ENCODE assay signal across 8 cellular contexts in the genomic region with DNA sequence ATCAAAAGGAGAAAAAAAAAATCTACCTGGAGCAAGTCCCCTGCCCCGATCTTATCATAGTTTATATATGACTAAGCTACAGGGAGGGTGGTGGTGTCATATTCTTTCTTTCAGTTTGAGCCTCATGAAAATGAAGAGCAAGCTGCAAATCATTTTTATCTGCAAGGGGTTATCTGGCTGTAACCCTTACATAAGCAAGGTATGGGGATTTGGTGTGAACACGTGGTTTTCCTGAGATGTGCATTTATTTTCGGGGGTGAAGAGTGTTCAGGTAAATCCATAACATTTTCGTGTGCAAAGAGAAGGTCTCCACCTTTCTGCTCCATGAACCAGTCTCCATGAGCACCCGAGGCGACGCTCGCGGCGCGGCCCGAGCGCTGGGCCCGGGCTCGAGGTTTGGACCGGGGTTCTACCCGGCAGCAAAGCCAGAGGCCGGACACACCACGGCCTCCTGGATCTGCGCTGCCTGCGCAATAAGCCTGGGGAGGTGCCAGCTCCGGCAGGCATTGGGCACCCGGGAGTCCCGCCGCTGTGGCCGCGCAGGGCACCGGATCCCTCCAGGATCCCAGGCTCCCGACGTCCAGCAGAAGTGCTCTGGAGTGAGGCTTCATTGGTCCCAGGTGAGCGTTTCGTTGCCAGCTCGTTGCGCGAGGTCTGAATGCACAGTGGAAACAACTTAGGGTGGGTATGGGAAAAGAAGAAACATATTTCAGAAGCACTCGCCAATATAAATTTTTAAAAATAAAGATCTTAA.
DNase-seq lines count a peak whose midpoint lies in the region; TF ChIP-seq lines count a peak whose summit lies in the region.

No MANE protein-coding gene starts in this region.

- CTCF ChIA-PET in HEK293 (lab: Yijun Ruan, JAX) = interaction anchor here (0.6 to 1.6 kb wide), 4 partner anchors 56 to 657 kb away, joined by 3 to 17 read pairs (median 4); no protein-coding TSS in a partner anchor

- peaks cover 3% of the 10 kb centered on the region for H3F3A ChIP-seq in Loucy (ENCODE audit: low read depth)

- no peaks in the 10 kb centered on the region for H3K9me3 ChIP-seq in HEK293 (ENCODE audit: control insufficient read depth, insufficient read depth, low read depth, low read length)
- no peaks in the 10 kb centered on the region for H3K9me3 ChIP-seq in Loucy (ENCODE audit: insufficient read depth, low read depth, low read length)

- H3K4me1 ChIP-seq in HEK293 (ENCODE audit: control insufficient read depth, insufficient read depth, low read length) (no peaks in the 10 kb centered on the region), Loucy (ENCODE audit: insufficient read depth, low read length, poor library complexity, severe bottlenecking) (peaks cover 24% of the 10 kb centered on the region)

- peak overlapping the region; percentile 87 for H3K9ac ChIP-seq in Loucy (ENCODE audit: low read depth, low read length, poor library complexity, severe bottlenecking)

- no peaks in the 10 kb centered on the region for H3K79me2 ChIP-seq in Loucy (ENCODE audit: insufficient read depth, low read length)

- DNase-seq in 8988T = peak; percentile 68
- DNase-seq in GDM1 (lab: John Stamatoyannopoulos, UW) = peak; percentile 47
- DNase-seq in T-helper 1 cell = peak in 4 of 5 donors; percentile 16 to 77 (median 38)
- DNase-seq in dedifferentiated amniotic fluid mesenchymal stem cell (ENCODE audit: extremely low spot score) = peak; percentile 73
- peak; percentile 90 for DNase-seq in left kidney (ENCODE audit: low read depth, low spot score)
- DNase-seq in stimulated activated CD4-positive, alpha-beta T cell treated with anti-CD3 and anti-CD28 coated beads, Interleukin-4, amount 100 ng/mL, for 1 hour = peak; percentile 36

- H3K27ac ChIP-seq in HEK293 (ENCODE audit: extremely low read depth, low read depth, low read length) = peak overlapping the region; percentile 66

- peak overlapping the region; percentile 88 for H2AFZ ChIP-seq in Loucy (ENCODE audit: low read length)

- POLR2A ChIA-PET in HEK293 (lab: Yijun Ruan, JAX) = interaction anchor here (0.6 to 2.2 kb wide), 3 partner anchors 58 to 248 kb away, joined by 4 to 19 read pairs (median 11); no protein-coding TSS in a partner anchor

- H3K4me3 ChIP-seq in HEK293 (ENCODE audit: low read depth, low read length) = peak overlapping the region; percentile 77
- H3K4me3 ChIP-seq in Loucy (ENCODE audit: low read length, poor library complexity, severe bottlenecking) = peak overlapping the region; percentile 89

- no peaks in the 10 kb centered on the region for H3K9me2 ChIP-seq in Loucy (replicated peaks; ENCODE audit: low read depth, low read length)

- H3K36me3 ChIP-seq in HEK293 (ENCODE audit: control insufficient read depth in 2 of 2, insufficient read depth in 1 of 2, low read length in 2 of 2) (no peaks in the 10 kb centered on the region), Loucy (ENCODE audit: insufficient read depth, low read length) (no peaks in the 10 kb centered on the region)

- TF ChIP-seq CTCF in HEK293 (tag by site-specific recombination; IDR thresholded peaks at IDR 0.05) = 0 out of 2 replicates have a peak, but pooled peaks have one; percentile 16
- TF ChIP-seq CTCF in Loucy (conservative IDR thresholded peaks at IDR 0.05; ENCODE audit: low read length) = no peak

- no peaks in the 10 kb centered on the region for H3K27me3 ChIP-seq in Loucy (ENCODE audit: insufficient read depth, low read length, poor library complexity, severe bottlenecking)

- H4K20me1 ChIP-seq in Loucy (ENCODE audit: insufficient read depth, low read length, poor library complexity, severe bottlenecking) = no peaks in the 10 kb centered on the region

- H3K4me2 ChIP-seq in Loucy (ENCODE audit: low read depth, low read length, poor library complexity, severe bottlenecking) = peak overlapping the region; percentile 73

TF ChIP-seq in HEK293, 187 proteins besides CTCF, POLR2A, EP300 and RAD21 (continues in another document):
- TF ChIP-seq, protein P1, sequence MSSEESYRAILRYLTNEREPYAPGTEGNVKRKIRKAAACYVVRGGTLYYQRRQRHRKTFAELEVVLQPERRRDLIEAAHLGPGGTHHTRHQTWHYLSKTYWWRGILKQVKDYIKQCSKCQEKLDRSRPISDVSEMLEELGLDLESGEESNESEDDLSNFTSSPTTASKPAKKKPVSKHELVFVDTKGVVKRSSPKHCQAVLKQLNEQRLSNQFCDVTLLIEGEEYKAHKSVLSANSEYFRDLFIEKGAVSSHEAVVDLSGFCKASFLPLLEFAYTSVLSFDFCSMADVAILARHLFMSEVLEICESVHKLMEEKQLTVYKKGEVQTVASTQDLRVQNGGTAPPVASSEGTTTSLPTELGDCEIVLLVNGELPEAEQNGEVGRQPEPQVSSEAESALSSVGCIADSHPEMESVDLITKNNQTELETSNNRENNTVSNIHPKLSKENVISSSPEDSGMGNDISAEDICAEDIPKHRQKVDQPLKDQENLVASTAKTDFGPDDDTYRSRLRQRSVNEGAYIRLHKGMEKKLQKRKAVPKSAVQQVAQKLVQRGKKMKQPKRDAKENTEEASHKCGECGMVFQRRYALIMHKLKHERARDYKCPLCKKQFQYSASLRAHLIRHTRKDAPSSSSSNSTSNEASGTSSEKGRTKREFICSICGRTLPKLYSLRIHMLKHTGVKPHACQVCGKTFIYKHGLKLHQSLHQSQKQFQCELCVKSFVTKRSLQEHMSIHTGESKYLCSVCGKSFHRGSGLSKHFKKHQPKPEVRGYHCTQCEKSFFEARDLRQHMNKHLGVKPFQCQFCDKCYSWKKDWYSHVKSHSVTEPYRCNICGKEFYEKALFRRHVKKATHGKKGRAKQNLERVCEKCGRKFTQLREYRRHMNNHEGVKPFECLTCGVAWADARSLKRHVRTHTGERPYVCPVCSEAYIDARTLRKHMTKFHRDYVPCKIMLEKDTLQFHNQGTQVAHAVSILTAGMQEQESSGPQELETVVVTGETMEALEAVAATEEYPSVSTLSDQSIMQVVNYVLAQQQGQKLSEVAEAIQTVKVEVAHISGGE (tag by site-specific recombination; conservative IDR thresholded peaks at IDR 0.05; ENCODE audit: low read depth) = peak; percentile 22; the same call in 1 of the 2 replicates
- TF ChIP-seq ZNF341 (tag by site-specific recombination; IDR thresholded peaks at IDR 0.05; ENCODE audit: low read depth) = peak; percentile 16; the same call in 1 of the 2 replicates
- peak; percentile 44; the same call in 1 of the 2 replicates for TF ChIP-seq ZNF561 (tag by site-specific recombination; IDR thresholded peaks at IDR 0.05; ENCODE audit: borderline replicate concordance)
- TF ChIP-seq ZBTB48 (tag by site-specific recombination; IDR thresholded peaks at IDR 0.05) = peak; percentile 69
- TF ChIP-seq ZEB2 (tag by site-specific recombination; IDR thresholded peaks at IDR 0.05) = peak; percentile 43; the same call in 1 of the 2 replicates
- TF ChIP-seq ZNF311 (tag by site-specific recombination; IDR thresholded peaks at IDR 0.05; ENCODE audit: borderline replicate concordance) = no peak
- peak; percentile 37 for TF ChIP-seq ZIC2 (tag by site-specific recombination; IDR thresholded peaks at IDR 0.05)
- TF ChIP-seq ZBTB17 (tag by site-specific recombination; IDR thresholded peaks at IDR 0.05) = no peak
- no peak; the same call in 1 of the 2 replicates for TF ChIP-seq TRIM28 (IDR thresholded peaks at IDR 0.05; ENCODE audit: borderline replicate concordance, low read length)
- TF ChIP-seq, protein P2, sequence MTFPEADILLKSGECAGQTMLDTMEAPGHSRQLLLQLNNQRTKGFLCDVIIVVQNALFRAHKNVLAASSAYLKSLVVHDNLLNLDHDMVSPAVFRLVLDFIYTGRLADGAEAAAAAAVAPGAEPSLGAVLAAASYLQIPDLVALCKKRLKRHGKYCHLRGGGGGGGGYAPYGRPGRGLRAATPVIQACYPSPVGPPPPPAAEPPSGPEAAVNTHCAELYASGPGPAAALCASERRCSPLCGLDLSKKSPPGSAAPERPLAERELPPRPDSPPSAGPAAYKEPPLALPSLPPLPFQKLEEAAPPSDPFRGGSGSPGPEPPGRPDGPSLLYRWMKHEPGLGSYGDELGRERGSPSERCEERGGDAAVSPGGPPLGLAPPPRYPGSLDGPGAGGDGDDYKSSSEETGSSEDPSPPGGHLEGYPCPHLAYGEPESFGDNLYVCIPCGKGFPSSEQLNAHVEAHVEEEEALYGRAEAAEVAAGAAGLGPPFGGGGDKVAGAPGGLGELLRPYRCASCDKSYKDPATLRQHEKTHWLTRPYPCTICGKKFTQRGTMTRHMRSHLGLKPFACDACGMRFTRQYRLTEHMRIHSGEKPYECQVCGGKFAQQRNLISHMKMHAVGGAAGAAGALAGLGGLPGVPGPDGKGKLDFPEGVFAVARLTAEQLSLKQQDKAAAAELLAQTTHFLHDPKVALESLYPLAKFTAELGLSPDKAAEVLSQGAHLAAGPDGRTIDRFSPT (tag by site-specific recombination; IDR thresholded peaks at IDR 0.05) = peak; percentile 78
- TF ChIP-seq, protein P3, sequence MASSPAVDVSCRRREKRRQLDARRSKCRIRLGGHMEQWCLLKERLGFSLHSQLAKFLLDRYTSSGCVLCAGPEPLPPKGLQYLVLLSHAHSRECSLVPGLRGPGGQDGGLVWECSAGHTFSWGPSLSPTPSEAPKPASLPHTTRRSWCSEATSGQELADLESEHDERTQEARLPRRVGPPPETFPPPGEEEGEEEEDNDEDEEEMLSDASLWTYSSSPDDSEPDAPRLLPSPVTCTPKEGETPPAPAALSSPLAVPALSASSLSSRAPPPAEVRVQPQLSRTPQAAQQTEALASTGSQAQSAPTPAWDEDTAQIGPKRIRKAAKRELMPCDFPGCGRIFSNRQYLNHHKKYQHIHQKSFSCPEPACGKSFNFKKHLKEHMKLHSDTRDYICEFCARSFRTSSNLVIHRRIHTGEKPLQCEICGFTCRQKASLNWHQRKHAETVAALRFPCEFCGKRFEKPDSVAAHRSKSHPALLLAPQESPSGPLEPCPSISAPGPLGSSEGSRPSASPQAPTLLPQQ (tag by site-specific recombination; IDR thresholded peaks at IDR 0.05) = peak; percentile 40
- TF ChIP-seq ZNF777 (tag by site-specific recombination; IDR thresholded peaks at IDR 0.05; ENCODE audit: borderline replicate concordance) = no peak
- TF ChIP-seq, protein P4, sequence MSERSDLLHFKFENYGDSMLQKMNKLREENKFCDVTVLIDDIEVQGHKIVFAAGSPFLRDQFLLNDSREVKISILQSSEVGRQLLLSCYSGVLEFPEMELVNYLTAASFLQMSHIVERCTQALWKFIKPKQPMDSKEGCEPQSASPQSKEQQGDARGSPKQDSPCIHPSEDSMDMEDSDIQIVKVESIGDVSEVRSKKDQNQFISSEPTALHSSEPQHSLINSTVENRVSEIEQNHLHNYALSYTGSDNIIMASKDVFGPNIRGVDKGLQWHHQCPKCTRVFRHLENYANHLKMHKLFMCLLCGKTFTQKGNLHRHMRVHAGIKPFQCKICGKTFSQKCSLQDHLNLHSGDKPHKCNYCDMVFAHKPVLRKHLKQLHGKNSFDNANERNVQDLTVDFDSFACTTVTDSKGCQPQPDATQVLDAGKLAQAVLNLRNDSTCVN (tag by site-specific recombination; optimal IDR thresholded peaks at IDR 0.05) = peak; percentile 70
- TF ChIP-seq ZNF473 (tag by site-specific recombination; IDR thresholded peaks at IDR 0.05) = no peak

Comparison
In these comparisons a context has a peak if more than half of its experiments do, and no peak if none do; other contexts are left out.
1. Peak in every context shown above with its lines: DNase-seq, H3K4me3 ChIP-seq and H3K27ac ChIP-seq.
2. DNase-seq: peak in every context shown above with its lines; median percentile 90 in left kidney; 73 in dedifferentiated amniotic fluid mesenchymal stem cell; 68 in 8988T; 47 in GDM1; 38 in T-helper 1 cell; 36 in stimulated activated CD4-positive, alpha-beta T cell treated with anti-CD3 and anti-CD28 coated beads, Interleukin-4, amount 100 ng/mL, for 1 hour.